In the genomic region with DNA sequence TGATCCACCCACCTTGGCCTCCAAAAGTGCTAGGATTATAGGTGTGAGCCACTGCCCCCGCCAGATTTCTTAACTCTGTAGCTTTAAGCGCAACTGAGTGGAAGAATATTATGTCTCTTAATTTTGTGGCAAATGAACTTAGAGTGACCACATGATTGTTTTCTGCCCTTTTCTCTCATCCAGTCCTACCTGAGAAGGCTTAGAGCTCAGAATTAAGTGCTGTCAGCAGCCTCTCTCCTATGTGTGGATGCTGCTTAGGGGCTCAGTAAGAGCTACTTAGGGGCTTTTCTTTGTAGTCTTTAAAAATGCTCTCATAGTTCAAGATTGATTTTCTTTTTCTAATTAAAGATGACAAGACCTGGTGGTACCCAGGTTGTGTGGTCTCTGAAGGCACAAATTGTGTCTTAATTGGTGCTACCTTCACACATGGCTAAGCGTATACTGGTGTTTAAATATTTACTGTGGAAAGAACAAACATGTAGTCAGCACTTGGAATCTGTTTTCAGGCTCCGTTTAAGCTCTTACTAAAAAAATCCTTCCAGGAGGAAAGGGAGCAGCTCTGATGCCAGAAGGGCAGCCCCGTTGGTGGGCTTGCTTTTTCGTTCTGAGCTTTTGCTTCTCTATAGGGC, we compare ENCODE assay signal across 19 cellular contexts.
"Had no signal": no experiment of that assay in that cellular context is flagged by ENCODE, and none has a peak within 500 bp of the region (broad histone marks: within the 10 kb centered on the region; RNA-seq: fewer than 3 reads in every experiment).

No MANE protein-coding gene starts in this region.

- ATAC-seq: activated T-helper 17 cell treated with anti-CD3 and anti-CD28 coated beads, Interleukin-2, amount 50 U/mL, for 72 hours; body of pancreas; effector memory CD8-positive, alpha-beta T cell; lower lobe of right lung; stimulated activated naive CD8-positive, alpha-beta T cell treated with anti-CD3 and anti-CD28 coated beads, Interleukin-15, amount 100 ng/mL, for 72 hours; upper lobe of right lung had no signal

- DNase-seq: activated B cell treated with CpG ODN at 0.5 μM for 24 hours; activated CD4-positive, alpha-beta T cell treated with anti-CD3 and anti-CD28 coated beads, Interleukin-2, amount 50 U/mL, for 1 hour; activated naive CD4-positive, alpha-beta T cell treated with anti-CD3 and anti-CD28 coated beads, Interleukin-2, amount 10 ng/mL, durations not matched to agents 7 days and 5 days; activated T-cell treated with anti-CD3 and anti-CD28 coated beads for 4 hours; body of pancreas; effector memory CD8-positive, alpha-beta T cell; erythroblast; lower lobe of right lung; midbrain; ovary; stimulated activated CD4-positive, alpha-beta T cell treated with anti-CD3 and anti-CD28 coated beads, Interleukin-15, amount 100 ng/mL, for 24 hours; stimulated activated CD4-positive, alpha-beta T cell treated with anti-CD3 and anti-CD28 coated beads, Interleukin-4, amount 100 ng/mL, for 24 hours; stimulated activated naive CD8-positive, alpha-beta T cell treated with anti-CD3 and anti-CD28 coated beads, Interleukin-15, amount 100 ng/mL, for 72 hours; T1000; testis; upper lobe of right lung had no signal

- H3K27ac Mint-ChIP-seq: activated B cell treated with CpG ODN at 0.5 μM for 24 hours; activated naive CD4-positive, alpha-beta T cell treated with anti-CD3 and anti-CD28 coated beads, Interleukin-2, amount 10 ng/mL, durations not matched to agents 7 days and 5 days; activated T-helper 17 cell treated with anti-CD3 and anti-CD28 coated beads, Interleukin-2, amount 50 U/mL, for 72 hours; dendritic cell treated with granulocyte-macrophage colony-stimulating factor and Interleukin-4, amounts not matched to agents 40 ng/mL and 50 ng/mL, for 4 days; effector memory CD8-positive, alpha-beta T cell; neural progenitor cell; stimulated activated naive CD8-positive, alpha-beta T cell treated with anti-CD3 and anti-CD28 coated beads, Interleukin-15, amount 100 ng/mL, for 72 hours had no signal

- H3K4me1 Mint-ChIP-seq: activated B cell treated with CpG ODN at 0.5 μM for 24 hours; activated naive CD4-positive, alpha-beta T cell treated with anti-CD3 and anti-CD28 coated beads, Interleukin-2, amount 10 ng/mL, durations not matched to agents 7 days and 5 days; neural progenitor cell had no signal

- H3K9ac ChIP-seq: neural progenitor cell had no signal

- H3K27me3 Mint-ChIP-seq: activated B cell treated with CpG ODN at 0.5 μM for 24 hours; activated naive CD4-positive, alpha-beta T cell treated with anti-CD3 and anti-CD28 coated beads, Interleukin-2, amount 10 ng/mL, durations not matched to agents 7 days and 5 days; activated T-helper 17 cell treated with anti-CD3 and anti-CD28 coated beads, Interleukin-2, amount 50 U/mL, for 72 hours; dendritic cell treated with granulocyte-macrophage colony-stimulating factor and Interleukin-4, amounts not matched to agents 40 ng/mL and 50 ng/mL, for 4 days; effector memory CD8-positive, alpha-beta T cell; stimulated activated naive CD8-positive, alpha-beta T cell treated with anti-CD3 and anti-CD28 coated beads, Interleukin-15, amount 100 ng/mL, for 72 hours had no signal

- H3K4me3 ChIP-seq: body of pancreas, lower lobe of right lung, neural progenitor cell, ovary, testis, upper lobe of right lung had no signal

- H3K4me1 ChIP-seq: body of pancreas, lower lobe of right lung, neural progenitor cell, testis, upper lobe of right lung had no signal

- H3K9me3 Mint-ChIP-seq: activated B cell treated with CpG ODN at 0.5 μM for 24 hours; activated naive CD4-positive, alpha-beta T cell treated with anti-CD3 and anti-CD28 coated beads, Interleukin-2, amount 10 ng/mL, durations not matched to agents 7 days and 5 days; activated T-helper 17 cell treated with anti-CD3 and anti-CD28 coated beads, Interleukin-2, amount 50 U/mL, for 72 hours; dendritic cell treated with granulocyte-macrophage colony-stimulating factor and Interleukin-4, amounts not matched to agents 40 ng/mL and 50 ng/mL, for 4 days; effector memory CD8-positive, alpha-beta T cell; neural progenitor cell; stimulated activated naive CD8-positive, alpha-beta T cell treated with anti-CD3 and anti-CD28 coated beads, Interleukin-15, amount 100 ng/mL, for 72 hours had no signal

- H3K27me3 ChIP-seq: body of pancreas, neural progenitor cell, ovary, testis, upper lobe of right lung had no signal

- H3K4me3 Mint-ChIP-seq: activated B cell treated with CpG ODN at 0.5 μM for 24 hours; activated naive CD4-positive, alpha-beta T cell treated with anti-CD3 and anti-CD28 coated beads, Interleukin-2, amount 10 ng/mL, durations not matched to agents 7 days and 5 days; activated T-helper 17 cell treated with anti-CD3 and anti-CD28 coated beads, Interleukin-2, amount 50 U/mL, for 72 hours; dendritic cell treated with granulocyte-macrophage colony-stimulating factor and Interleukin-4, amounts not matched to agents 40 ng/mL and 50 ng/mL, for 4 days; effector memory CD8-positive, alpha-beta T cell; neural progenitor cell; stimulated activated naive CD8-positive, alpha-beta T cell treated with anti-CD3 and anti-CD28 coated beads, Interleukin-15, amount 100 ng/mL, for 72 hours had no signal

- H3K9me3 ChIP-seq: body of pancreas, lower lobe of right lung, ovary, testis, upper lobe of right lung had no signal

- H3K27ac ChIP-seq: lower lobe of right lung, neural progenitor cell, ovary, testis, upper lobe of right lung had no signal

- H3K36me3 ChIP-seq: neural progenitor cell, ovary had no signal
